Comparison of ENCODE assay signal across 31 cellular contexts in genomic region chr1:23215291-23215690, GRCh38. TPM values are rescaled to one million over a fixed set of nuclear protein-coding genes. Genes with fewer than 3 reads are reported as not detected.
"Had no signal": no experiment of that assay in that cellular context is flagged by ENCODE, and none has a peak within 500 bp of the region (broad histone marks: within the 10 kb centered on the region; RNA-seq: fewer than 3 reads in every experiment).

No MANE protein-coding gene starts in this region.

- H3K4me3 ChIP-seq: adrenal gland, MG63, SK-N-MC had no signal

- FAIRE-seq: bronchial epithelial cell, TTC549 had no signal

- H3K36me3 Mint-ChIP-seq: brain had no signal

- H3K27ac Mint-ChIP-seq: activated CD4-positive, alpha-beta T cell treated with anti-CD3 and anti-CD28 coated beads, Interleukin-2, amount 10 ng/mL, durations not matched to agents 24 days and 14 days; activated CD8-positive, alpha-beta T cell treated with anti-CD3 and anti-CD28 coated beads for 36 hours; activated naive CD4-positive, alpha-beta T cell treated with anti-CD3 and anti-CD28 coated beads for 36 hours; activated T-helper 1 cell treated with anti-CD3 and anti-CD28 coated beads, Interleukin-12 subunit alpha, Interleukin-12 subunit beta, Interleukin-2, Interleukin-4 antibody, amounts not matched to agents 30 ng/mL and 10 ng/mL and 1 ng/mL, durations not matched to agents 14 hours and 24 hours and 36 hours; brain; T-helper 2 cell treated with Interferon-gamma antibody and Interleukin-4, amounts not matched to agents 5 μg/mL and 100 μg/mL, for 36 hours had no signal

- H3K9me3 ChIP-seq: adrenal gland, MG63 had no signal

- H3K9me3 Mint-ChIP-seq: activated CD4-positive, alpha-beta T cell treated with anti-CD3 and anti-CD28 coated beads, Interleukin-2, amount 10 ng/mL, durations not matched to agents 24 days and 14 days; activated CD8-positive, alpha-beta T cell treated with anti-CD3 and anti-CD28 coated beads for 36 hours; activated naive CD4-positive, alpha-beta T cell treated with anti-CD3 and anti-CD28 coated beads for 36 hours; activated naive CD4-positive, alpha-beta T cell treated with anti-CD3 and anti-CD28 coated beads, Interleukin-2, amount 50 U/mL, for 72 hours; activated T-cell treated with anti-CD3 and anti-CD28 coated beads, Interleukin-2, amount 50 U/mL, for 4 hours; activated T-helper 1 cell treated with anti-CD3 and anti-CD28 coated beads, Interleukin-12 subunit alpha, Interleukin-12 subunit beta, Interleukin-2, Interleukin-4 antibody, amounts not matched to agents 30 ng/mL and 10 ng/mL and 1 ng/mL, durations not matched to agents 14 hours and 24 hours and 36 hours; T-helper 2 cell treated with Interferon-gamma antibody and Interleukin-4, amounts not matched to agents 5 μg/mL and 100 μg/mL, for 36 hours had no signal

- DNase-seq: activated CD4-positive, alpha-beta T cell treated with anti-CD3 and anti-CD28 coated beads, Interleukin-2, amount 10 ng/mL, durations not matched to agents 24 days and 14 days; activated CD4-positive, alpha-beta T cell treated with anti-CD3 and anti-CD28 coated beads, Interleukin-2, amount 50 U/mL, for 4 hours; activated CD8-positive, alpha-beta T cell treated with anti-CD3 and anti-CD28 coated beads for 36 hours; activated gamma-delta T cell treated with Interleukin-2 at 50 U/mL for 16 hours; activated naive CD4-positive, alpha-beta T cell treated with anti-CD3 and anti-CD28 coated beads for 36 hours; activated T-cell treated with anti-CD3 and anti-CD28 coated beads for 4 hours; activated T-cell treated with anti-CD3 and anti-CD28 coated beads, Interleukin-2, amount 50 U/mL, for 4 hours; adrenal gland; central memory CD4-positive, alpha-beta T cell; Kasumi-1; KG1; MG63; MV-4-11; NCI-H1092; NCI-H1436 treated with DMSO at 0.1 percent for 48 hours; NCI-H1694 treated with DMSO at 0.1 percent for 48 hours; NCI-H2029; NCI-H345; NCI-H524 treated with DMSO at 0.1 percent for 48 hours; NCI-H748 treated with DMSO at 0.1 percent for 48 hours; Right ventricle myocardium superior had no signal

- ATAC-seq: activated CD8-positive, alpha-beta T cell treated with anti-CD3 and anti-CD28 coated beads for 36 hours; activated naive CD4-positive, alpha-beta T cell treated with anti-CD3 and anti-CD28 coated beads, Interleukin-2, amount 50 U/mL, for 72 hours; activated T-cell treated with anti-CD3 and anti-CD28 coated beads, Interleukin-2, amount 50 U/mL, for 4 hours had no signal

- H3K27ac ChIP-seq: adrenal gland, SK-N-MC had no signal

- H3K4me3 Mint-ChIP-seq: activated CD4-positive, alpha-beta T cell treated with anti-CD3 and anti-CD28 coated beads, Interleukin-2, amount 10 ng/mL, durations not matched to agents 24 days and 14 days; activated CD8-positive, alpha-beta T cell treated with anti-CD3 and anti-CD28 coated beads for 36 hours; activated naive CD4-positive, alpha-beta T cell treated with anti-CD3 and anti-CD28 coated beads for 36 hours; activated T-cell treated with anti-CD3 and anti-CD28 coated beads, Interleukin-2, amount 50 U/mL, for 4 hours; activated T-helper 1 cell treated with anti-CD3 and anti-CD28 coated beads, Interleukin-12 subunit alpha, Interleukin-12 subunit beta, Interleukin-2, Interleukin-4 antibody, amounts not matched to agents 30 ng/mL and 10 ng/mL and 1 ng/mL, durations not matched to agents 14 hours and 24 hours and 36 hours; T-helper 2 cell treated with Interferon-gamma antibody and Interleukin-4, amounts not matched to agents 5 μg/mL and 100 μg/mL, for 36 hours had no signal

- H3K36me3 ChIP-seq: adrenal gland, MG63 had no signal

RNA-seq across cellular contexts. Expression of gene HTR1D, which starts 2.0 kb away (rescaled TPM):
- total RNA-seq: activated CD4-positive, alpha-beta T cell treated with anti-CD3 and anti-CD28 coated beads, Interleukin-2, amount 10 ng/mL, durations not matched to agents 24 days and 14 days; activated CD8-positive, alpha-beta T cell treated with anti-CD3 and anti-CD28 coated beads for 36 hours; activated naive CD4-positive, alpha-beta T cell treated with anti-CD3 and anti-CD28 coated beads for 36 hours; activated naive CD4-positive, alpha-beta T cell treated with anti-CD3 and anti-CD28 coated beads, Interleukin-2, amount 50 U/mL, for 72 hours; activated T-cell treated with anti-CD3 and anti-CD28 coated beads, Interleukin-2, amount 50 U/mL, for 4 hours; activated T-helper 1 cell treated with anti-CD3 and anti-CD28 coated beads, Interleukin-12 subunit alpha, Interleukin-12 subunit beta, Interleukin-2, Interleukin-4 antibody, amounts not matched to agents 30 ng/mL and 10 ng/mL and 1 ng/mL, durations not matched to agents 14 hours and 24 hours and 36 hours; adrenal gland; cerebellum; OCI-LY7; Right ventricle myocardium superior; T-helper 1 cell treated with Interleukin-12 subunit alpha and Interleukin-12 subunit beta and Interleukin-4 antibody, amounts not matched to agents 30 ng/mL and 1 ng/mL, for 36 hours had no signal
